In the genomic region with DNA sequence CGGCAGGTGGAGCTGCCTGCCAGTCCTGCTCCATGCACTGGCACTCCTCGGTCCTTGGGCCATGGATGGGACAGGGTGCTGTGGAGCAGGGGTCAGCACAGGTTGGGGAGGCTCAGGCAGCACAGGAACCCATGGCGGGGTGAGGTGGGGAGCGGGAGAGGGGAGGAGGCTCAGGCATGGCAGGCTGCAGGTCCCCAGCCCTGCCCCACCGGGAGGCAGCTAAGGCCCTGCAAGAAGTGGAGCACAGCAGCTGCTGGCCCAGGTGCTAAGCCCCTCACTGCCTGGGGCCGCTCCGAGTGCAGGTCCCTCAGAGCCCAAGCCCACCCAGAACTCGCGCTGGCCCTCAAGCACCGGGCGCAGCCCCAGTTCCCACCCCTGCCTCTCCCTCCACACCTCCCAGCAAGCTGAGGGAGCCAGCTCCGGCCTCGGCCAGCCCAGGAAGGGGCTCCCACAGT, we compare ENCODE assay signal across 15 cellular contexts. TPM values are rescaled to one million over a fixed set of nuclear protein-coding genes. Genes with fewer than 3 reads are reported as not detected.
DNase-seq lines count a peak whose midpoint lies in the region; ATAC-seq and TF ChIP-seq lines count a peak whose summit lies in the region.
"Had no signal": no experiment of that assay in that cellular context is flagged by ENCODE, and none has a peak within 500 bp of the region (broad histone marks: within the 10 kb centered on the region; RNA-seq: fewer than 3 reads in every experiment).

No MANE protein-coding gene starts in this region.

- DNase-seq in T-helper 2 cell treated with Interferon-gamma antibody and Interleukin-4, amounts not matched to agents 5 μg/mL and 100 μg/mL, for 36 hours (ENCODE audit: low spot score) = no peak
- no peak for DNase-seq in T-helper 2 cell
- DNase-seq in RWPE1 (ENCODE audit: low spot score) = no peak
- no peak for DNase-seq in C1 segment of cervical spinal cord (lab: John Stamatoyannopoulos, UW)
- DNase-seq in glutamatergic neuron = no peak
- DNase-seq: 8988T, amniotic stem cell, kidney glomerular epithelial cell, NCI-H2081 treated with DMSO at 0.1 percent for 48 hours, NCI-H526 treated with DMSO at 0.1 percent for 48 hours had no signal

- peaks cover 64% of the 10 kb centered on the region for H3K4me1 Mint-ChIP-seq in T-helper 2 cell treated with Interferon-gamma antibody and Interleukin-4, amounts not matched to agents 5 μg/mL and 100 μg/mL, for 36 hours (ENCODE audit: low read depth)
- H3K4me1 Mint-ChIP-seq in activated naive CD8-positive, alpha-beta T cell (ENCODE audit: low read depth) = peaks cover 84% of the 10 kb centered on the region
- H3K4me1 Mint-ChIP-seq in glutamatergic neuron (ENCODE audit: low read depth, unreplicated experiment) = no peaks in the 10 kb centered on the region

- ATAC-seq in GM21619 (IDR thresholded peaks at IDR 0.05; ENCODE audit: unreplicated experiment) = no peak

- peaks cover 5% of the 10 kb centered on the region for H3K36me3 ChIP-seq in neutrophil
- H3K36me3 ChIP-seq: transverse colon had no signal

- CTCF ChIA-PET in RWPE1 (lab: Yijun Ruan, JAX) = interaction anchor here (0.6 kb wide), 1 partner anchor 210 kb away, joined by 3 read pairs; no protein-coding TSS in a partner anchor

- H3K4me3 ChIP-seq in neutrophil (ENCODE audit: low read depth in 1 of 2, low read length in 1 of 2) = peak overlapping the region in 1 of 2 experiments; percentile 62

- H3K9me3 Mint-ChIP-seq in T-helper 2 cell treated with Interferon-gamma antibody and Interleukin-4, amounts not matched to agents 5 μg/mL and 100 μg/mL, for 36 hours = peaks cover 5% of the 10 kb centered on the region
- H3K9me3 Mint-ChIP-seq in activated naive CD8-positive, alpha-beta T cell (ENCODE audit: low read depth) = peaks cover 3% of the 10 kb centered on the region
- H3K9me3 Mint-ChIP-seq in glutamatergic neuron (ENCODE audit: unreplicated experiment) = no peaks in the 10 kb centered on the region

- POLR2A ChIA-PET in RWPE1 (lab: Yijun Ruan, JAX; ENCODE audit: low non-redundant PET) = interaction anchor here (0.6 kb wide), 1 partner anchor 295 kb away, joined by 3 read pairs; no protein-coding TSS in a partner anchor

- H3K9me3 ChIP-seq in neutrophil = no peaks in the 10 kb centered on the region
- H3K9me3 ChIP-seq: transverse colon had no signal

- no peaks in the 10 kb centered on the region for H3K27me3 ChIP-seq in neutrophil
- H3K27me3 ChIP-seq: transverse colon had no signal

- peak overlapping the region; percentile 100 for H3K4me3 Mint-ChIP-seq in T-helper 2 cell treated with Interferon-gamma antibody and Interleukin-4, amounts not matched to agents 5 μg/mL and 100 μg/mL, for 36 hours
- H3K4me3 Mint-ChIP-seq in activated naive CD8-positive, alpha-beta T cell = peak overlapping the region; percentile 98
- no peak overlapping the region for H3K4me3 Mint-ChIP-seq in glutamatergic neuron (ENCODE audit: unreplicated experiment)

- H3K4me1 ChIP-seq in neutrophil (ENCODE audit: control insufficient read depth in 1 of 2, insufficient read depth in 1 of 2, low read depth in 1 of 2, low read length in 1 of 2) = peaks cover 29 to 41% of the 10 kb centered on the region in 2 experiments

- no peaks in the 10 kb centered on the region for H3K27me3 Mint-ChIP-seq in T-helper 2 cell treated with Interferon-gamma antibody and Interleukin-4, amounts not matched to agents 5 μg/mL and 100 μg/mL, for 36 hours (ENCODE audit: low read depth)
- H3K27me3 Mint-ChIP-seq in activated naive CD8-positive, alpha-beta T cell = no peaks in the 10 kb centered on the region
- H3K27me3 Mint-ChIP-seq in glutamatergic neuron (ENCODE audit: unreplicated experiment) = no peaks in the 10 kb centered on the region

- H3K36me3 Mint-ChIP-seq in T-helper 2 cell treated with Interferon-gamma antibody and Interleukin-4, amounts not matched to agents 5 μg/mL and 100 μg/mL, for 36 hours (ENCODE audit: low read depth) = peaks cover 47% of the 10 kb centered on the region
- peaks cover 25% of the 10 kb centered on the region for H3K36me3 Mint-ChIP-seq in activated naive CD8-positive, alpha-beta T cell
- no peaks in the 10 kb centered on the region for H3K36me3 Mint-ChIP-seq in glutamatergic neuron (ENCODE audit: unreplicated experiment)

- peak overlapping the region; percentile 55 for H3K27ac ChIP-seq in RWPE1
- H3K27ac ChIP-seq in neutrophil = peak overlapping the region; percentile 87

- TF ChIP-seq CTCF in RWPE1 (conservative IDR thresholded peaks at IDR 0.05; ENCODE audit: low read depth) = no peak
- no peak for TF ChIP-seq CTCF in neutrophil (IDR thresholded peaks at IDR 0.05)
- TF ChIP-seq CTCF in glutamatergic neuron (IDR thresholded peaks at IDR 0.05; ENCODE audit: partially characterized antibody, unreplicated experiment) = no peak

- peak overlapping the region; percentile 98 for H3K27ac Mint-ChIP-seq in T-helper 2 cell treated with Interferon-gamma antibody and Interleukin-4, amounts not matched to agents 5 μg/mL and 100 μg/mL, for 36 hours
- peak overlapping the region; percentile 98 for H3K27ac Mint-ChIP-seq in activated naive CD8-positive, alpha-beta T cell
- H3K27ac Mint-ChIP-seq in glutamatergic neuron (ENCODE audit: unreplicated experiment) = no peak overlapping the region

RNA-seq across cellular contexts. Expression of gene GBP5, which starts 0.7 kb away (rescaled TPM):
- total RNA-seq in glutamatergic neuron (ENCODE audit: unreplicated experiment) = not detected
- total RNA-seq: SK-MEL-5 had no signal
